In genomic region chrX:86724277-86724676, GRCh38 we compare ENCODE assay signal across 8 cellular contexts.
"Had no signal": no experiment of that assay in that cellular context is flagged by ENCODE, and none has a peak within 500 bp of the region (broad histone marks: within the 10 kb centered on the region; RNA-seq: fewer than 3 reads in every experiment).

No MANE protein-coding gene starts in this region.

- H2AFZ ChIP-seq: GM23338 had no signal

- H3K4me3 ChIP-seq: GM23338, HAP-1 had no signal

- H3K27ac ChIP-seq: HL-60 had no signal

- H3K4me2 ChIP-seq: GM23338 had no signal

- ATAC-seq: GM23338, HCT116 had no signal

- H3K36me3 ChIP-seq: HAP-1 had no signal

- DNase-seq: H7, HFFc6, Kasumi-1, KG1 had no signal
